ENCODE assay signal across 1 cellular context in genomic region chr15:39924437-39924836, GRCh38.
TF ChIP-seq lines count a peak whose summit lies in the region.

No MANE protein-coding gene starts in this region.

TF ChIP-seq in endothelial cell of umbilical vein, 7 proteins besides CTCF, POLR2A, EP300 and RAD21:
- TF ChIP-seq MYC (IDR thresholded peaks at IDR 0.05; ENCODE audit: low read depth, low read length) (no peak), JUN (IDR thresholded peaks at IDR 0.05; ENCODE audit: borderline replicate concordance, insufficient read depth, insufficient read length, low read depth) (no peak), GATA2 (IDR thresholded peaks at IDR 0.05; ENCODE audit: insufficient read depth, insufficient read length, low read depth, low read length) (no peak), MAX (IDR thresholded peaks at IDR 0.05; ENCODE audit: insufficient read depth, insufficient read length) (no peak), POLR2AphosphoS5 (IDR thresholded peaks at IDR 0.05; ENCODE audit: insufficient read depth, low read depth, low read length) (no peak), FOS (IDR thresholded peaks at IDR 0.05; ENCODE audit: borderline replicate concordance, insufficient read depth, low read length) (no peak), EZH2 (IDR thresholded peaks at IDR 0.05; ENCODE audit: borderline replicate concordance, low read depth, low read length, severe bottlenecking) (no peak)
